In the genomic region with DNA sequence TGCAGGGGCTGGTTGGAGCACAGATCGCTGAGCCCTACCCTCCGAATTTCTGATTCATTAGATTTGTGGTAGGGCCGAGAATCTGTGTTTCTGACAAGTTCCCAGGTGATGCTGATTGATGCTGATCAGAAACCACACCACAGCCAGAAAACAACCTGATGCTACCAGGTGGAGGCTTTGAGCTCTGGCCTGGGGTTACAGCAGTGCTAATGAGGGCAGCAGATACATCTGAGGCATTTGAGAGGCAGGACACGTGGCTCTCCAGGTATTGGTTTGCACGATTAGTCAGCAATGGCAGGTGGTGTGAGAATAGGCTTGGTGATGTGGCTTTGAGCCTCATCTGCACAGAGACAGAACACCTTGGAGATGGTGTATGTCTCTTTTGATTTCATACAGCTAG, we compare ENCODE assay signal across 15 cellular contexts.
"Had no signal": no experiment of that assay in that cellular context is flagged by ENCODE, and none has a peak within 500 bp of the region (broad histone marks: within the 10 kb centered on the region; RNA-seq: fewer than 3 reads in every experiment).

No MANE protein-coding gene starts in this region.

- ATAC-seq: body of pancreas, heart left ventricle, T-helper 17 cell, WTC11 had no signal

- H3K27ac ChIP-seq: body of pancreas, dorsolateral prefrontal cortex, left lung, thoracic aorta had no signal

- FAIRE-seq: endometrium had no signal

- H3K27me3 Mint-ChIP-seq: stimulated activated naive CD8-positive, alpha-beta T cell treated with anti-CD3 and anti-CD28 coated beads, Interleukin-15, Interleukin-2, amounts not matched to agents 100 ng/mL and 50 ng/mL, for 24 hours had no signal

- H3K4me3 Mint-ChIP-seq: activated CD4-positive, alpha-beta T cell treated with anti-CD3 and anti-CD28 coated beads, Interleukin-2, amount 10 ng/mL, durations not matched to agents 24 days and 14 days; activated naive CD4-positive, alpha-beta T cell treated with anti-CD3 and anti-CD28 coated beads, Interleukin-2, amount 50 U/mL, for 24 hours; nephron progenitor cell; stimulated activated naive CD8-positive, alpha-beta T cell treated with anti-CD3 and anti-CD28 coated beads, Interleukin-15, Interleukin-2, amounts not matched to agents 100 ng/mL and 50 ng/mL, for 24 hours; T-helper 17 cell; WTC11 had no signal

- H3K9me3 Mint-ChIP-seq: activated CD4-positive, alpha-beta T cell treated with anti-CD3 and anti-CD28 coated beads, Interleukin-2, amount 10 ng/mL, durations not matched to agents 24 days and 14 days; activated naive CD4-positive, alpha-beta T cell treated with anti-CD3 and anti-CD28 coated beads, Interleukin-2, amount 50 U/mL, for 24 hours; nephron progenitor cell; stimulated activated naive CD8-positive, alpha-beta T cell treated with anti-CD3 and anti-CD28 coated beads, Interleukin-15, Interleukin-2, amounts not matched to agents 100 ng/mL and 50 ng/mL, for 24 hours; WTC11 had no signal

- H3K4me3 ChIP-seq: body of pancreas, dorsolateral prefrontal cortex, esophagus squamous epithelium, heart left ventricle, left lung, ovary, thoracic aorta had no signal

- H3K27me3 ChIP-seq: body of pancreas, dorsolateral prefrontal cortex, esophagus squamous epithelium, heart left ventricle, left lung, ovary had no signal

- H3K27ac Mint-ChIP-seq: activated CD4-positive, alpha-beta T cell treated with anti-CD3 and anti-CD28 coated beads, Interleukin-2, amount 10 ng/mL, durations not matched to agents 24 days and 14 days; activated naive CD4-positive, alpha-beta T cell treated with anti-CD3 and anti-CD28 coated beads, Interleukin-2, amount 50 U/mL, for 24 hours; nephron progenitor cell; stimulated activated naive CD8-positive, alpha-beta T cell treated with anti-CD3 and anti-CD28 coated beads, Interleukin-15, Interleukin-2, amounts not matched to agents 100 ng/mL and 50 ng/mL, for 24 hours; T-helper 17 cell; WTC11 had no signal

- H3K4me1 Mint-ChIP-seq: activated naive CD4-positive, alpha-beta T cell treated with anti-CD3 and anti-CD28 coated beads, Interleukin-2, amount 50 U/mL, for 24 hours had no signal

- DNase-seq: activated CD4-positive, alpha-beta T cell treated with anti-CD3 and anti-CD28 coated beads, Interleukin-2, amount 10 ng/mL, durations not matched to agents 24 days and 14 days; body of pancreas; dorsolateral prefrontal cortex; esophagus squamous epithelium; heart left ventricle; left lung; nephron progenitor cell; ovary; stimulated activated CD4-positive, alpha-beta T cell treated with anti-CD3 and anti-CD28 coated beads, Interleukin-2, amount 100 ng/mL, for 48 hours; T-helper 17 cell had no signal

- H3K36me3 ChIP-seq: esophagus squamous epithelium, heart left ventricle, left lung, ovary, thoracic aorta had no signal

- H3K36me3 Mint-ChIP-seq: activated naive CD4-positive, alpha-beta T cell treated with anti-CD3 and anti-CD28 coated beads, Interleukin-2, amount 50 U/mL, for 24 hours; WTC11 had no signal

- H3K4me1 ChIP-seq: body of pancreas, left lung had no signal

- H3K9me3 ChIP-seq: body of pancreas, esophagus squamous epithelium, heart left ventricle, left lung, ovary, thoracic aorta had no signal
